In the genomic region with DNA sequence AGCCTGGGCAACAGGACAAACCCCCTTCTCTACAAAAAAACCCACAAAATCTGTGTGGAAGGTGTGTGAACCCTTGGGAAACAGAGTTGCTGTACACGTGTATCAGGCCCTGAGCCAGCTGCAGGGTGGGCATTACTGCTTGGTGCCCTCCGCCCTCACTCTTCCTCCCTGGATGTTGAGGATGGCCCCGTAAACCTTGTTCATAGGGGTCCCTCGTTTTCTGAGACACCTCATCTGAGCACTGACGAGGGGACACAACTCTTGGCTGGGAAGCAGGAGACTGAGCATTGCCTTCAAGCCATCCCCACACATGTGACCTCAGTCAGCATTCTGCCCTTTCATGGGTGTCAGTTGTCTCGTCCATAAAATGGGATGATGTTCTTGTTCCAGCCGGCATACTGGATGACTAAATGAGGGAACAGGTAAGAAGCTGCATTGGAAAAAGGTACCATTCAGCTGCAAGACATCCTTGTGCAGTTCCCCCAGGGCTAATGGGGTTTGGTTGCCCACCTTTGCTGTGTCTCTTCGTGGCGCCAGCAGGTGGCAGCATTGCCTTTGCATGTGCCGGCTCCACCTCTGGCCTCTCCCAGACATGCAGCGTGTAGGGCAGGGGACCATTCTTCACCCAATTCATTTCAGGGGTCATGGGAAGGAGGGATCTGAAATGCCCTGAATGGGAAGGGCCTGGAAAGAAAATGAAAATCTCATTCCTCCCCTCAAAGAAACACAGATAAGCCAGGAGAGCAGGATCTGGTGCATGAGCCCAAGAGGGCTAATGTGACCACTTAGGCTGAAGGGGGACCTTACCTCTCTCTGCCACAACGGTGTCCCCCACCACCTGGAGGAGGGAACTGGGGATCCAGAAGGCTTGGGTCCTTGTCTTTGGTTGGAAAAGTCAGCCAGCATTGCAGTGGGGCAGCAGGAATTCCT, we compare ENCODE assay signal across 8 cellular contexts. TPM values are rescaled to one million over a fixed set of nuclear protein-coding genes. Genes with fewer than 3 reads are reported as not detected.
DNase-seq lines count a peak whose midpoint lies in the region; ATAC-seq, FAIRE-seq and TF ChIP-seq lines count a peak whose summit lies in the region.

No MANE protein-coding gene starts in this region.

- DNase-seq in GM12865 (ENCODE audit: low read depth) (peak; percentile 80), NCI-H146 (lab: John Stamatoyannopoulos, UW) (peak; percentile 73), T1000 (lab: John Stamatoyannopoulos, UW) (peak; percentile 36), astrocyte (ENCODE audit: low read depth) (peak; percentile 30), hippocampal formation (lab: John Stamatoyannopoulos, UW) (peak; percentile 21 to 60)

- ATAC-seq in HG02571 (IDR thresholded peaks at IDR 0.05; ENCODE audit: unreplicated experiment) (peak; percentile 74), GM21367 (IDR thresholded peaks at IDR 0.05; ENCODE audit: unreplicated experiment) (no peak)

- H3K4me1 ChIP-seq in astrocyte (ENCODE audit: insufficient read depth, low read length) (no peaks in the 10 kb centered on the region), skeletal muscle tissue (ENCODE audit: control insufficient read depth in 3 of 3, insufficient read depth in 3 of 3, low read length in 3 of 3) (peaks cover 7 to 15% (median 14%) of the 10 kb centered on the region in 3 donors)

- no peaks in the 10 kb centered on the region for H3K9me3 Mint-ChIP-seq in astrocyte (ENCODE audit: unreplicated experiment)

- H3K4me2 ChIP-seq in astrocyte (ENCODE audit: low read length) = no peak overlapping the region

- H3K4me3 ChIP-seq in GM12865 (ENCODE audit: low read depth, low read length) = no peak overlapping the region
- H3K4me3 ChIP-seq in astrocyte (ENCODE audit: insufficient read depth, low read depth, low read length) = no peak overlapping the region
- H3K4me3 ChIP-seq in skeletal muscle tissue (ENCODE audit: low read length in 3 of 3) = peak overlapping the region in 2 of 3 donors; percentile 29 to 33

- no peaks in the 10 kb centered on the region for H3K4me1 Mint-ChIP-seq in astrocyte (ENCODE audit: low read depth, unreplicated experiment)

- no peaks in the 10 kb centered on the region for H4K20me1 ChIP-seq in astrocyte (ENCODE audit: insufficient read depth, low read length)

- H3K9me3 ChIP-seq in astrocyte (ENCODE audit: insufficient read depth, low read depth, low read length) (no peaks in the 10 kb centered on the region), skeletal muscle tissue (ENCODE audit: control insufficient read depth in 3 of 3, low read length in 3 of 3) (no peaks in the 10 kb centered on the region)

- no peak overlapping the region for H3K9ac ChIP-seq in astrocyte (ENCODE audit: low read length)
- H3K9ac ChIP-seq in skeletal muscle tissue (ENCODE audit: low read depth in 1 of 3, low read length in 3 of 3) = peak overlapping the region in 1 of 3 donors; percentile 16

- H3K27me3 ChIP-seq in astrocyte (ENCODE audit: insufficient read depth, low read length) = no peaks in the 10 kb centered on the region
- H3K27me3 ChIP-seq in skeletal muscle tissue (ENCODE audit: control insufficient read depth in 3 of 3, insufficient read depth in 3 of 3, low read length in 3 of 3) = no peaks in the 10 kb centered on the region

- H3K27ac ChIP-seq in astrocyte (ENCODE audit: low read depth, low read length) = no peak overlapping the region
- H3K27ac ChIP-seq in skeletal muscle tissue (ENCODE audit: low read depth, low read length) = no peak overlapping the region

- TF ChIP-seq CTCF in GM12865 (IDR thresholded peaks at IDR 0.05; ENCODE audit: insufficient read depth, low read depth, low read length, missing control alignments) (peak; percentile 92), astrocyte (IDR thresholded peaks at IDR 0.05; ENCODE audit: insufficient read depth, low read depth, low read length) (peak; percentile 90)

- H3K79me2 ChIP-seq in astrocyte (ENCODE audit: insufficient read depth, low read length) = no peaks in the 10 kb centered on the region

- no peak overlapping the region for H3K27ac Mint-ChIP-seq in astrocyte (ENCODE audit: unreplicated experiment)

- H3K36me3 Mint-ChIP-seq in astrocyte (ENCODE audit: low read depth, unreplicated experiment) = no peaks in the 10 kb centered on the region

- no peaks in the 10 kb centered on the region for H3K36me3 ChIP-seq in astrocyte (ENCODE audit: insufficient read depth, low read length)
- no peaks in the 10 kb centered on the region for H3K36me3 ChIP-seq in skeletal muscle tissue (ENCODE audit: control insufficient read depth in 3 of 3, insufficient read depth in 3 of 3, low read length in 3 of 3)

- FAIRE-seq in astrocyte (lab: Jason Lieb, UNC) = no peak

- peaks cover 10% of the 10 kb centered on the region for H3K27me3 Mint-ChIP-seq in astrocyte (ENCODE audit: low read depth, unreplicated experiment)

- H2AFZ ChIP-seq in astrocyte (ENCODE audit: low read depth, low read length) = no peak overlapping the region

- H3K4me3 Mint-ChIP-seq in astrocyte (ENCODE audit: unreplicated experiment) = no peak overlapping the region

RNA-seq across cellular contexts. Expression of a gene that starts 36.4 kb away (rescaled TPM):
- total RNA-seq in astrocyte = 1.1 and 1.3 TPM in 2 replicates
- total RNA-seq in skeletal muscle tissue = 4.2 TPM

Comparison
In these comparisons a context has a peak if more than half of its experiments do, and no peak if none do; other contexts are left out.
1. DNase-seq: peak in every context shown above with its lines; median percentile 80 in GM12865; 73 in NCI-H146; 40 in hippocampal formation; 36 in T1000; 30 in astrocyte.
2. H3K4me3 ChIP-seq: peak in skeletal muscle tissue (2 of 3); none in GM12865 (single experiment) and astrocyte (single experiment).